1 cellular context compared by ENCODE assay signal in genomic region chr15:74843891-74844299, GRCh38.
TF ChIP-seq lines count a peak whose summit lies in the region.

No MANE protein-coding gene starts in this region.

TF ChIP-seq in IMR-90, 13 proteins besides CTCF, POLR2A, EP300 and RAD21:
- TF ChIP-seq NFE2L2 (IDR thresholded peaks at IDR 0.05; ENCODE audit: low read depth, low read length) (no peak), BHLHE40 (IDR thresholded peaks at IDR 0.05; ENCODE audit: low read depth, low read length) (no peak)
